Comparison of ENCODE assay signal across 8 cellular contexts in genomic region chr1:25031966-25032667, GRCh38.
DNase-seq lines count a peak whose midpoint lies in the region; ATAC-seq and TF ChIP-seq lines count a peak whose summit lies in the region.

No MANE protein-coding gene starts in this region.

- ATAC-seq in GM21515 (IDR thresholded peaks at IDR 0.05; ENCODE audit: unreplicated experiment) (peak; percentile 39), right lobe of liver (no peak)

- no peak for TF ChIP-seq CTCF in right lobe of liver (IDR thresholded peaks at IDR 0.05)

- no peaks in the 10 kb centered on the region for H3K36me3 ChIP-seq in right lobe of liver

- H3K4me1 ChIP-seq in right lobe of liver: no peaks in the 10 kb centered on the region

- no peaks in the 10 kb centered on the region for H3K9me3 ChIP-seq in right lobe of liver

- DNase-seq in NCI-H1417 treated with DMSO at 0.1 percent for 48 hours (lab: John Stamatoyannopoulos, UW) (peak; percentile 15), activated T-cell treated with anti-CD3 and anti-CD28 coated beads for 24 hours (ENCODE audit: low read depth) (peak; percentile 40), kidney tubule cell (ENCODE audit: low spot score) (peak; percentile 11), HK-2 (ENCODE audit: unreplicated experiment) (no peak), SKM-1 treated with dmso at 0.1 percent for 144 hours (lab: John Stamatoyannopoulos, UW; ENCODE audit: unreplicated experiment) (no peak), right lobe of liver (no peak)

- H3K4me3 ChIP-seq in right lobe of liver: no peak overlapping the region

- H3K27me3 ChIP-seq in right lobe of liver: no peaks in the 10 kb centered on the region

- WGBS in right lobe of liver (ENCODE audit: insufficient coverage, low coverage, low lambda C conversion rate, missing lambda C conversion rate): 51% methylated on average over 14 of the region's 21 CpGs

- intact Hi-C loops in right lobe of liver (cut with DNase I): loop anchor here (10.0 kb wide), 2 partner anchors 87 to 187 kb away; no protein-coding TSS in a partner anchor

- peak; percentile 38 for TF ChIP-seq POLR2A in GM10847 (IDR thresholded peaks at IDR 0.05; ENCODE audit: extremely low read depth, insufficient read length)
- TF ChIP-seq POLR2A in right lobe of liver (IDR thresholded peaks at IDR 0.05): no peak

- no peak overlapping the region for H3K27ac ChIP-seq in right lobe of liver

Comparison
In these comparisons a context has a peak if more than half of its experiments do, and no peak if none do; other contexts are left out.
1. DNase-seq: peak in NCI-H1417 treated with DMSO at 0.1 percent for 48 hours (single experiment), activated T-cell treated with anti-CD3 and anti-CD28 coated beads for 24 hours (single experiment) and kidney tubule cell (single experiment); none in HK-2 (single experiment), SKM-1 treated with dmso at 0.1 percent for 144 hours (single experiment) and right lobe of liver (0 of 3).